In the genomic region with DNA sequence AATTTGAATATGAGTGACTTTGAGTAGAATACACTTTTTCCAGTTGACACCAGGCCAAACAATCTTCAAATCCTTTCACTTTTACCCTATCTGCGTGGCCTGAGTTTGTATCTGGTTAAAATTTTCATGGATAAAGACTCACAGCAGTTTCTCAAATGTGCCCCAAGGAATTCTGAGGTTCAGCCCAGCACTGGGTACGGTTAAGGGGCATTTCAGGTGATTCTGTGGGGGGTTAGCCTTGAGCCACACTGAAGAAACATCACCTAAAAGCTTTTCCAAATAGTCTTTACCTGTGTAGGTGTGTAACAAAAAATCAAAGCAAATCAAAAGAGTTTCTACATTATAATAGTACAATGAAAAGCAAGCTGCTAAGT, we compare ENCODE assay signal across 14 cellular contexts.
A peak's percentile ranks its signal among the peaks of the same experiment; 100 is the strongest.
DNase-seq lines count a peak whose midpoint lies in the region; TF ChIP-seq lines count a peak whose summit lies in the region.
"Had no signal": no experiment of that assay in that cellular context is flagged by ENCODE, and none has a peak within 500 bp of the region (broad histone marks: within the 10 kb centered on the region; RNA-seq: fewer than 3 reads in every experiment).

No MANE protein-coding gene starts in this region.

- H3K36me3 ChIP-seq in GM23248 (ENCODE audit: low read depth) (no peaks in the 10 kb centered on the region), smooth muscle cell (ENCODE audit: low read depth) (no peaks in the 10 kb centered on the region)
- H3K36me3 ChIP-seq: HAP-1 had no signal

- H3K27ac ChIP-seq in GM23248, result no peak overlapping the region
- no peak overlapping the region for H3K27ac ChIP-seq in smooth muscle cell (ENCODE audit: low read depth)

- peak overlapping the region; percentile 38 for H3K4me2 ChIP-seq in GM23248 (ENCODE audit: unreplicated experiment)
- H3K4me2 ChIP-seq in smooth muscle cell, result no peak overlapping the region

- H3K79me2 ChIP-seq in GM23248 (ENCODE audit: insufficient read depth), result no peaks in the 10 kb centered on the region
- H3K79me2 ChIP-seq in smooth muscle cell (ENCODE audit: low read depth), result no peaks in the 10 kb centered on the region

- no peaks in the 10 kb centered on the region for H3K27me3 Mint-ChIP-seq in nephron progenitor cell (ENCODE audit: low read depth, poor library complexity)
- peaks cover 5% of the 10 kb centered on the region for H3K27me3 Mint-ChIP-seq in activated naive CD4-positive, alpha-beta T cell treated with anti-CD3 and anti-CD28 coated beads, Interleukin-2, amount 10 ng/mL, durations not matched to agents 7 days and 5 days

- TF ChIP-seq CTCF in LNCaP clone FGC (IDR thresholded peaks at IDR 0.05; ENCODE audit: control insufficient read depth, extremely low read depth, insufficient read depth) (no peak), nephron progenitor cell (IDR thresholded peaks at IDR 0.05) (no peak), smooth muscle cell (IDR thresholded peaks at IDR 0.05; ENCODE audit: borderline replicate concordance, insufficient read depth, poor library complexity, severe bottlenecking) (no peak)

- H3K9me3 Mint-ChIP-seq in nephron progenitor cell, result peaks cover 26% of the 10 kb centered on the region
- H3K9me3 Mint-ChIP-seq in activated naive CD4-positive, alpha-beta T cell treated with anti-CD3 and anti-CD28 coated beads, Interleukin-2, amount 10 ng/mL, durations not matched to agents 7 days and 5 days, result no peaks in the 10 kb centered on the region
- H3K9me3 Mint-ChIP-seq: memory B cell had no signal

- H3K27me3 ChIP-seq in GM23248 (replicated peaks; ENCODE audit: insufficient read depth) (0 out of 2 replicates have a peak, but pooled peaks cover 8% of the 10 kb centered on the region), smooth muscle cell (ENCODE audit: low read depth) (no peaks in the 10 kb centered on the region)

- H3F3A ChIP-seq in GM23248 (ENCODE audit: insufficient read depth) (no peaks in the 10 kb centered on the region), smooth muscle cell (ENCODE audit: low read depth) (no peaks in the 10 kb centered on the region)

- CTCF ChIA-PET in activated naive CD4-positive, alpha-beta T cell treated with anti-CD3 and anti-CD28 coated beads, Interleukin-2, amount 10 ng/mL, durations not matched to agents 7 days and 5 days (lab: Charles Lee), result no interaction called here

- in situ Hi-C loops in GM23248 (cut with MboI), result no loop called here

- H4K20me1 ChIP-seq in GM23248 (ENCODE audit: insufficient read depth) (no peaks in the 10 kb centered on the region), smooth muscle cell (ENCODE audit: low read depth) (no peaks in the 10 kb centered on the region)

- no peaks in the 10 kb centered on the region for H3K9me2 ChIP-seq in GM23248 (ENCODE audit: insufficient read depth)

- H2AFZ ChIP-seq in GM23248, result peak overlapping the region; percentile 45; the same call in 1 of the 2 replicates
- H2AFZ ChIP-seq in smooth muscle cell (ENCODE audit: low read depth), result peak overlapping the region; percentile 2

- peaks cover 36% of the 10 kb centered on the region for H3K4me1 Mint-ChIP-seq in nephron progenitor cell
- H3K4me1 Mint-ChIP-seq in activated naive CD4-positive, alpha-beta T cell treated with anti-CD3 and anti-CD28 coated beads, Interleukin-2, amount 10 ng/mL, durations not matched to agents 7 days and 5 days, result no peaks in the 10 kb centered on the region
- H3K4me1 Mint-ChIP-seq: memory B cell, naive B cell had no signal

- no peak for DNase-seq in GM23248
- no peak for DNase-seq in LNCaP clone FGC (ENCODE audit: low read depth)
- DNase-seq in nephron progenitor cell, result no peak
- DNase-seq in smooth muscle cell (lab: John Stamatoyannopoulos, UW; ENCODE audit: unreplicated experiment), result no peak
- no peak for DNase-seq in activated naive CD4-positive, alpha-beta T cell treated with anti-CD3 and anti-CD28 coated beads, Interleukin-2, amount 10 ng/mL, durations not matched to agents 7 days and 5 days
- no peak for DNase-seq in globus pallidus (ENCODE audit: low spot score)
- no peak for DNase-seq in NCI-H1105 (lab: John Stamatoyannopoulos, UW)
- DNase-seq: activated CD4-positive, CD25-positive, alpha-beta regulatory T cell treated with anti-CD3 and anti-CD28 coated beads, Interleukin-2, amount 50 U/mL, for 72 hours; activated naive CD4-positive, alpha-beta T cell treated with anti-CD3 and anti-CD28 coated beads, Interleukin-2, amount 50 U/mL, for 16 hours; activated T-cell treated with anti-CD3 and anti-CD28 coated beads, Interleukin-2, amount 50 U/mL, for 4 hours; foreskin melanocyte; naive B cell had no signal

- H3K9ac ChIP-seq in GM23248, result no peak overlapping the region; the same call in 1 of the 2 replicates
- H3K9ac ChIP-seq in smooth muscle cell (ENCODE audit: low read depth), result no peak overlapping the region

- H3K4me3 ChIP-seq in GM23248, result no peak overlapping the region
- H3K4me3 ChIP-seq in LNCaP clone FGC (ENCODE audit: low read depth, low read length), result peak overlapping the region; percentile 27
- no peak overlapping the region for H3K4me3 ChIP-seq in smooth muscle cell
- H3K4me3 ChIP-seq: HAP-1 had no signal

- H3K4me3 Mint-ChIP-seq in nephron progenitor cell, result peak overlapping the region; percentile 28
- no peak overlapping the region for H3K4me3 Mint-ChIP-seq in activated naive CD4-positive, alpha-beta T cell treated with anti-CD3 and anti-CD28 coated beads, Interleukin-2, amount 10 ng/mL, durations not matched to agents 7 days and 5 days
- H3K4me3 Mint-ChIP-seq: activated T-cell treated with anti-CD3 and anti-CD28 coated beads, Interleukin-2, amount 50 U/mL, for 4 hours; memory B cell; naive B cell had no signal

- 23 to 34% methylated on average over 2 of the region's 2 CpGs for WGBS in GM23248 (ENCODE audit: low coverage in 1 of 2, low lambda C conversion rate in 2 of 2, missing lambda C conversion rate in 2 of 2), 2 experiments
- 45% methylated on average over 2 of the region's 2 CpGs for WGBS in smooth muscle cell (ENCODE audit: low lambda C conversion rate)

- no peaks in the 10 kb centered on the region for H3K9me3 ChIP-seq in GM23248 (ENCODE audit: low read depth)
- no peaks in the 10 kb centered on the region for H3K9me3 ChIP-seq in smooth muscle cell (replicated peaks; ENCODE audit: low read depth)
- H3K9me3 ChIP-seq: HAP-1 had no signal

- H3K4me1 ChIP-seq in GM23248 (ENCODE audit: insufficient read depth) (peaks cover 6% of the 10 kb centered on the region), smooth muscle cell (ENCODE audit: low read depth) (peaks cover 9% of the 10 kb centered on the region)

- H3K27ac Mint-ChIP-seq in nephron progenitor cell, result peak overlapping the region; percentile 64
- no peak overlapping the region for H3K27ac Mint-ChIP-seq in activated naive CD4-positive, alpha-beta T cell treated with anti-CD3 and anti-CD28 coated beads, Interleukin-2, amount 10 ng/mL, durations not matched to agents 7 days and 5 days
- H3K27ac Mint-ChIP-seq: memory B cell, naive B cell had no signal

- H3K36me3 Mint-ChIP-seq in nephron progenitor cell (ENCODE audit: low read depth), result no peaks in the 10 kb centered on the region
- H3K36me3 Mint-ChIP-seq in activated naive CD4-positive, alpha-beta T cell treated with anti-CD3 and anti-CD28 coated beads, Interleukin-2, amount 10 ng/mL, durations not matched to agents 7 days and 5 days, result no peaks in the 10 kb centered on the region
- H3K36me3 Mint-ChIP-seq: memory B cell, naive B cell had no signal
